ENCODE assay signal across 2 cellular contexts in genomic region chr1:35264861-35265260, GRCh38.
TF ChIP-seq lines count a peak whose summit lies in the region.

No MANE protein-coding gene starts in this region.

TF ChIP-seq in GM23338, 12 proteins besides CTCF, POLR2A, EP300 and RAD21 (continued from another document):
- no peak for TF ChIP-seq REST (IDR thresholded peaks at IDR 0.05; ENCODE audit: unreplicated experiment)
- TF ChIP-seq, protein P1, sequence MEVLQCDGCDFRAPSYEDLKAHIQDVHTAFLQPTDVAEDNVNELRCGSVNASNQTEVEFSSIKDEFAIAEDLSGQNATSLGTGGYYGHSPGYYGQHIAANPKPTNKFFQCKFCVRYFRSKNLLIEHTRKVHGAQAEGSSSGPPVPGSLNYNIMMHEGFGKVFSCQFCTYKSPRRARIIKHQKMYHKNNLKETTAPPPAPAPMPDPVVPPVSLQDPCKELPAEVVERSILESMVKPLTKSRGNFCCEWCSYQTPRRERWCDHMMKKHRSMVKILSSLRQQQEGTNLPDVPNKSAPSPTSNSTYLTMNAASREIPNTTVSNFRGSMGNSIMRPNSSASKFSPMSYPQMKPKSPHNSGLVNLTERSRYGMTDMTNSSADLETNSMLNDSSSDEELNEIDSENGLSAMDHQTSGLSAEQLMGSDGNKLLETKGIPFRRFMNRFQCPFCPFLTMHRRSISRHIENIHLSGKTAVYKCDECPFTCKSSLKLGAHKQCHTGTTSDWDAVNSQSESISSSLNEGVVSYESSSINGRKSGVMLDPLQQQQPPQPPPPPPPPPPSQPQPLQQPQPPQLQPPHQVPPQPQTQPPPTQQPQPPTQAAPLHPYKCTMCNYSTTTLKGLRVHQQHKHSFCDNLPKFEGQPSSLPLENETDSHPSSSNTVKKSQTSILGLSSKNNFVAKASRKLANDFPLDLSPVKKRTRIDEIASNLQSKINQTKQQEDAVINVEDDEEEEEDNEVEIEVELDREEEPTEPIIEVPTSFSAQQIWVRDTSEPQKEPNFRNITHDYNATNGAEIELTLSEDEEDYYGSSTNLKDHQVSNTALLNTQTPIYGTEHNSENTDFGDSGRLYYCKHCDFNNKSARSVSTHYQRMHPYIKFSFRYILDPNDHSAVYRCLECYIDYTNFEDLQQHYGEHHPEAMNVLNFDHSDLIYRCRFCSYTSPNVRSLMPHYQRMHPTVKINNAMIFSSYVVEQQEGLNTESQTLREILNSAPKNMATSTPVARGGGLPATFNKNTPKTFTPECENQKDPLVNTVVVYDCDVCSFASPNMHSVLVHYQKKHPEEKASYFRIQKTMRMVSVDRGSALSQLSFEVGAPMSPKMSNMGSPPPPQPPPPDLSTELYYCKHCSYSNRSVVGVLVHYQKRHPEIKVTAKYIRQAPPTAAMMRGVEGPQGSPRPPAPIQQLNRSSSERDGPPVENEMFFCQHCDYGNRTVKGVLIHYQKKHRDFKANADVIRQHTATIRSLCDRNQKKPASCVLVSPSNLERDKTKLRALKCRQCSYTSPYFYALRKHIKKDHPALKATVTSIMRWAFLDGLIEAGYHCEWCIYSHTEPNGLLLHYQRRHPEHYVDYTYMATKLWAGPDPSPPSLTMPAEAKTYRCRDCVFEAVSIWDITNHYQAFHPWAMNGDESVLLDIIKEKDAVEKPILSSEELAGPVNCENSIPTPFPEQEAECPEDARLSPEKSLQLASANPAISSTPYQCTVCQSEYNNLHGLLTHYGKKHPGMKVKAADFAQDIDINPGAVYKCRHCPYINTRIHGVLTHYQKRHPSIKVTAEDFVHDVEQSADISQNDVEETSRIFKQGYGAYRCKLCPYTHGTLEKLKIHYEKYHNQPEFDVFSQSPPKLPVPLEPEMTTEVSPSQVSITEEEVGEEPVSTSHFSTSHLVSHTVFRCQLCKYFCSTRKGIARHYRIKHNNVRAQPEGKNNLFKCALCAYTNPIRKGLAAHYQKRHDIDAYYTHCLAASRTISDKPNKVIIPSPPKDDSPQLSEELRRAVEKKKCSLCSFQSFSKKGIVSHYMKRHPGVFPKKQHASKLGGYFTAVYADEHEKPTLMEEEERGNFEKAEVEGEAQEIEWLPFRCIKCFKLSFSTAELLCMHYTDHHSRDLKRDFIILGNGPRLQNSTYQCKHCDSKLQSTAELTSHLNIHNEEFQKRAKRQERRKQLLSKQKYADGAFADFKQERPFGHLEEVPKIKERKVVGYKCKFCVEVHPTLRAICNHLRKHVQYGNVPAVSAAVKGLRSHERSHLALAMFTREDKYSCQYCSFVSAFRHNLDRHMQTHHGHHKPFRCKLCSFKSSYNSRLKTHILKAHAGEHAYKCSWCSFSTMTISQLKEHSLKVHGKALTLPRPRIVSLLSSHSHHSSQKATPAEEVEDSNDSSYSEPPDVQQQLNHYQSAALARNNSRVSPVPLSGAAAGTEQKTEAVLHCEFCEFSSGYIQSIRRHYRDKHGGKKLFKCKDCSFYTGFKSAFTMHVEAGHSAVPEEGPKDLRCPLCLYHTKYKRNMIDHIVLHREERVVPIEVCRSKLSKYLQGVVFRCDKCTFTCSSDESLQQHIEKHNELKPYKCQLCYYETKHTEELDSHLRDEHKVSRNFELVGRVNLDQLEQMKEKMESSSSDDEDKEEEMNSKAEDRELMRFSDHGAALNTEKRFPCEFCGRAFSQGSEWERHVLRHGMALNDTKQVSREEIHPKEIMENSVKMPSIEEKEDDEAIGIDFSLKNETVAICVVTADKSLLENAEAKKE (CRISPR knock-in tag; IDR thresholded peaks at IDR 0.05), result no peak

TF ChIP-seq in SK-N-SH, 30 proteins besides CTCF, POLR2A, EP300 and RAD21 (continued from another document):
- no peak for TF ChIP-seq MAX (IDR thresholded peaks at IDR 0.05; ENCODE audit: low read depth)
- TF ChIP-seq TAF1 (IDR thresholded peaks at IDR 0.05; ENCODE audit: borderline replicate concordance, low read depth, low read length), result no peak
- TF ChIP-seq YY1 (IDR thresholded peaks at IDR 0.05; ENCODE audit: low read depth), result no peak
- TF ChIP-seq FOXJ3 (CRISPR knock-in tag; IDR thresholded peaks at IDR 0.05), result no peak
- TF ChIP-seq RXRA (IDR thresholded peaks at IDR 0.05; ENCODE audit: borderline replicate concordance, low read depth), result no peak
- no peak for TF ChIP-seq FOXM1 (IDR thresholded peaks at IDR 0.05; ENCODE audit: low read depth)
- TF ChIP-seq, protein P2, sequence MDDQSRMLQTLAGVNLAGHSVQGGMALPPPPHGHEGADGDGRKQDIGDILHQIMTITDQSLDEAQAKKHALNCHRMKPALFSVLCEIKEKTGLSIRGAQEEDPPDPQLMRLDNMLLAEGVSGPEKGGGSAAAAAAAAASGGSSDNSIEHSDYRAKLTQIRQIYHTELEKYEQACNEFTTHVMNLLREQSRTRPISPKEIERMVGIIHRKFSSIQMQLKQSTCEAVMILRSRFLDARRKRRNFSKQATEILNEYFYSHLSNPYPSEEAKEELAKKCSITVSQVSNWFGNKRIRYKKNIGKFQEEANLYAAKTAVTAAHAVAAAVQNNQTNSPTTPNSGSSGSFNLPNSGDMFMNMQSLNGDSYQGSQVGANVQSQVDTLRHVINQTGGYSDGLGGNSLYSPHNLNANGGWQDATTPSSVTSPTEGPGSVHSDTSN (IDR thresholded peaks at IDR 0.05), result no peak
